Comparison of ENCODE assay signal across 12 cellular contexts in genomic region chr6:137808191-137808590, GRCh38. TPM values are rescaled to one million over a fixed set of nuclear protein-coding genes. Genes with fewer than 3 reads are reported as not detected.
DNase-seq lines count a peak whose midpoint lies in the region; ATAC-seq and TF ChIP-seq lines count a peak whose summit lies in the region.
"Had no signal": no experiment of that assay in that cellular context is flagged by ENCODE, and none has a peak within 500 bp of the region (broad histone marks: within the 10 kb centered on the region; RNA-seq: fewer than 3 reads in every experiment).

No MANE protein-coding gene starts in this region.

- no peak overlapping the region for H2AFZ ChIP-seq in GM23248

- no peak overlapping the region for H3K4me3 Mint-ChIP-seq in T-helper 17 cell
- H3K4me3 Mint-ChIP-seq: naive B cell had no signal

- H3K36me3 Mint-ChIP-seq in T-helper 17 cell (ENCODE audit: low read depth), result no peaks in the 10 kb centered on the region
- H3K36me3 Mint-ChIP-seq: naive B cell had no signal

- no peaks in the 10 kb centered on the region for H3K9me2 ChIP-seq in GM23248 (ENCODE audit: insufficient read depth)

- peak overlapping the region; percentile 96 for H3K27ac Mint-ChIP-seq in T-helper 17 cell

- H3K4me1 ChIP-seq in GM23248 (ENCODE audit: insufficient read depth), result peaks cover 21% of the 10 kb centered on the region

- H3K4me2 ChIP-seq in GM23248 (ENCODE audit: unreplicated experiment), result peak overlapping the region; percentile 17

- no peak overlapping the region for H3K27ac ChIP-seq in GM23248

- DNase-seq in A172 (ENCODE audit: low spot score) (peak; percentile 79), GM23248 (peak; percentile 79), T-helper 17 cell (no peak), fibroblast of villous mesenchyme (ENCODE audit: low read depth) (peak; percentile 41), NCI-H524 (lab: John Stamatoyannopoulos, UW) (no peak), activated gamma-delta T cell (lab: John Stamatoyannopoulos, UW) (no peak), amygdala (lab: John Stamatoyannopoulos, UW) (no peak)
- DNase-seq in activated effector memory CD4-positive, alpha-beta T cell treated with Interleukin-2 at 50 U/mL for 16 hours, result no peak
- DNase-seq: C1 segment of cervical spinal cord, naive B cell, NCI-H2081, uterus had no signal

- no peak overlapping the region for H3K9ac ChIP-seq in GM23248

- no peak for ATAC-seq in T-helper 17 cell

- in situ Hi-C loops in GM23248 (cut with MboI), result no loop called here

- H3K36me3 ChIP-seq in GM23248 (ENCODE audit: low read depth), result no peaks in the 10 kb centered on the region
- H3K36me3 ChIP-seq: uterus had no signal

- H3K4me3 ChIP-seq in GM23248 (no peak overlapping the region), fibroblast of villous mesenchyme (ENCODE audit: low read depth, low read length) (no peak overlapping the region)
- H3K4me3 ChIP-seq: uterus had no signal

- no peaks in the 10 kb centered on the region for H3K79me2 ChIP-seq in GM23248 (ENCODE audit: insufficient read depth)

- H3K9me3 ChIP-seq in GM23248 (ENCODE audit: low read depth) (no peaks in the 10 kb centered on the region), T-helper 17 cell (ENCODE audit: control insufficient read depth, low read length, poor library complexity, severe bottlenecking) (no peaks in the 10 kb centered on the region)
- H3K9me3 ChIP-seq: uterus had no signal

- no peaks in the 10 kb centered on the region for H3K27me3 Mint-ChIP-seq in T-helper 17 cell
- H3K27me3 Mint-ChIP-seq: naive B cell had no signal

- peaks cover 4% of the 10 kb centered on the region; the same call in 1 of the 2 replicates for H3F3A ChIP-seq in GM23248 (ENCODE audit: insufficient read depth)

- H3K4me1 Mint-ChIP-seq in T-helper 17 cell, result peaks cover 24% of the 10 kb centered on the region

- TF ChIP-seq CTCF in fibroblast of villous mesenchyme (IDR thresholded peaks at IDR 0.05; ENCODE audit: insufficient read depth, low read depth, low read length), result no peak

- H4K20me1 ChIP-seq in GM23248 (ENCODE audit: insufficient read depth), result no peaks in the 10 kb centered on the region

- H3K27me3 ChIP-seq in GM23248 (replicated peaks; ENCODE audit: insufficient read depth), result no peaks in the 10 kb centered on the region
- H3K27me3 ChIP-seq: uterus had no signal

RNA-seq across cellular contexts. Expression of gene TNFAIP3, which starts 58.9 kb away (rescaled TPM):
- 1.2 and 1.6 TPM in 2 replicates for total RNA-seq in A172 (2014; rRNA removed; shearing (Covaris generic))
- 2.1 and 2.7 TPM in 2 replicates for total RNA-seq in GM23248 (2014; rRNA removed; shearing (Covaris generic))
- 6.3 and 7.4 TPM in 2 replicates for polyA plus RNA-seq in GM23248 (2016; fragmentation: Nextera tagmentation; extraction: Ambion mirVana)
- 1,000 to 10,000 TPM; 4,032 to 4,607 TPM for total RNA-seq in T-helper 17 cell
- total RNA-seq in fibroblast of villous mesenchyme, result 3.5 and 3.9 TPM in 2 replicates

Comparison
In these comparisons a context has a peak if more than half of its experiments do, and no peak if none do; other contexts are left out.
1. DNase-seq: peak in A172 (single experiment), GM23248 (single experiment) and fibroblast of villous mesenchyme (single experiment); none in T-helper 17 cell (0 of 3), NCI-H524 (0 of 2), activated gamma-delta T cell (single experiment), activated effector memory CD4-positive, alpha-beta T cell treated with Interleukin-2 at 50 U/mL for 16 hours (single experiment) and amygdala (0 of 56).
2. RNA of gene TNFAIP3, which starts 58.9 kb away (total RNA-seq): 4,032 to 4,607 TPM in T-helper 17 cell; 3.5 to 3.9 TPM in fibroblast of villous mesenchyme, 2.1 to 2.7 TPM in GM23248 and 1.2 to 1.6 TPM in A172; every median in the first group is over 100 times any median in the second.